ENCODE assay signal across 13 cellular contexts in genomic region chr15:41288464-41288863, GRCh38. TPM values are rescaled to one million over a fixed set of nuclear protein-coding genes. Genes with fewer than 3 reads are reported as not detected.
DNase-seq lines count a peak whose midpoint lies in the region; ATAC-seq lines count a peak whose summit lies in the region.
"Had no signal": no experiment of that assay in that cellular context is flagged by ENCODE, and none has a peak within 500 bp of the region (broad histone marks: within the 10 kb centered on the region; RNA-seq: fewer than 3 reads in every experiment).

No MANE protein-coding gene starts in this region.

- no peak for DNase-seq in activated naive CD4-positive, alpha-beta T cell treated with anti-CD3 and anti-CD28 coated beads, Interleukin-2, amount 10 ng/mL, durations not matched to agents 7 days and 5 days
- DNase-seq in activated naive CD4-positive, alpha-beta T cell (lab: John Stamatoyannopoulos, UW) = no peak
- DNase-seq in activated CD4-positive, alpha-beta memory T cell treated with anti-CD3 and anti-CD28 coated beads, Interleukin-2, amount 10 ng/mL, durations not matched to agents 7 days and 5 days = no peak
- DNase-seq in stimulated activated CD8-positive, alpha-beta memory T cell treated with anti-CD3 and anti-CD28 coated beads, Interleukin-4, amount 100 ng/mL, for 48 hours = peak; percentile 11
- no peak for DNase-seq in globus pallidus (ENCODE audit: low spot score)
- DNase-seq: kidney glomerular epithelial cell, NCI-H1417, NCI-H226, SK-N-SH had no signal

- CTCF ChIA-PET in activated naive CD4-positive, alpha-beta T cell treated with anti-CD3 and anti-CD28 coated beads, Interleukin-2, amount 10 ng/mL, durations not matched to agents 7 days and 5 days (lab: Charles Lee) = interaction anchor here (1.2 kb wide), 2 partner anchors 16 to 43 kb away, joined by 3 to 4 read pairs; no protein-coding TSS in a partner anchor
- CTCF ChIA-PET in activated CD4-positive, alpha-beta memory T cell treated with anti-CD3 and anti-CD28 coated beads, Interleukin-2, amount 10 ng/mL, durations not matched to agents 7 days and 5 days (lab: Charles Lee) = interaction anchor here (1.2 kb wide), 2 partner anchors 12 to 57 kb away, joined by 3 read pairs; partner anchors contain the start of gene CHP1

- peaks cover 58% of the 10 kb centered on the region for H3K36me3 Mint-ChIP-seq in activated naive CD4-positive, alpha-beta T cell treated with anti-CD3 and anti-CD28 coated beads, Interleukin-2, amount 10 ng/mL, durations not matched to agents 7 days and 5 days
- H3K36me3 Mint-ChIP-seq in activated CD4-positive, alpha-beta memory T cell treated with anti-CD3 and anti-CD28 coated beads, Interleukin-2, amount 10 ng/mL, durations not matched to agents 7 days and 5 days (ENCODE audit: low read depth) = peaks cover 66% of the 10 kb centered on the region

- no peak for ATAC-seq in GM19035 (IDR thresholded peaks at IDR 0.05; ENCODE audit: unreplicated experiment)

- H3K4me3 Mint-ChIP-seq in activated naive CD4-positive, alpha-beta T cell treated with anti-CD3 and anti-CD28 coated beads, Interleukin-2, amount 10 ng/mL, durations not matched to agents 7 days and 5 days = no peak overlapping the region
- H3K4me3 Mint-ChIP-seq in activated CD4-positive, alpha-beta memory T cell treated with anti-CD3 and anti-CD28 coated beads, Interleukin-2, amount 10 ng/mL, durations not matched to agents 7 days and 5 days = no peak overlapping the region
- H3K4me3 Mint-ChIP-seq: central memory CD8-positive, alpha-beta T cell had no signal

- H3K4me1 Mint-ChIP-seq in activated naive CD4-positive, alpha-beta T cell treated with anti-CD3 and anti-CD28 coated beads, Interleukin-2, amount 10 ng/mL, durations not matched to agents 7 days and 5 days = peaks cover 57% of the 10 kb centered on the region
- peaks cover 49% of the 10 kb centered on the region for H3K4me1 Mint-ChIP-seq in activated CD4-positive, alpha-beta memory T cell treated with anti-CD3 and anti-CD28 coated beads, Interleukin-2, amount 10 ng/mL, durations not matched to agents 7 days and 5 days

- peak overlapping the region; percentile 69 for H3K27ac Mint-ChIP-seq in activated naive CD4-positive, alpha-beta T cell treated with anti-CD3 and anti-CD28 coated beads, Interleukin-2, amount 10 ng/mL, durations not matched to agents 7 days and 5 days
- H3K27ac Mint-ChIP-seq in activated CD4-positive, alpha-beta memory T cell treated with anti-CD3 and anti-CD28 coated beads, Interleukin-2, amount 10 ng/mL, durations not matched to agents 7 days and 5 days = peak overlapping the region; percentile 47

- peaks cover 4% of the 10 kb centered on the region for H3K27me3 Mint-ChIP-seq in activated naive CD4-positive, alpha-beta T cell treated with anti-CD3 and anti-CD28 coated beads, Interleukin-2, amount 10 ng/mL, durations not matched to agents 7 days and 5 days
- no peaks in the 10 kb centered on the region for H3K27me3 Mint-ChIP-seq in activated CD4-positive, alpha-beta memory T cell treated with anti-CD3 and anti-CD28 coated beads, Interleukin-2, amount 10 ng/mL, durations not matched to agents 7 days and 5 days
- H3K27me3 Mint-ChIP-seq: central memory CD8-positive, alpha-beta T cell had no signal

- H3K9me3 Mint-ChIP-seq in activated naive CD4-positive, alpha-beta T cell treated with anti-CD3 and anti-CD28 coated beads, Interleukin-2, amount 10 ng/mL, durations not matched to agents 7 days and 5 days = no peaks in the 10 kb centered on the region
- no peaks in the 10 kb centered on the region for H3K9me3 Mint-ChIP-seq in activated CD4-positive, alpha-beta memory T cell treated with anti-CD3 and anti-CD28 coated beads, Interleukin-2, amount 10 ng/mL, durations not matched to agents 7 days and 5 days
- H3K9me3 Mint-ChIP-seq: central memory CD8-positive, alpha-beta T cell had no signal

- POLR2A ChIA-PET in activated CD4-positive, alpha-beta memory T cell treated with anti-CD3 and anti-CD28 coated beads, Interleukin-2, amount 10 ng/mL, durations not matched to agents 7 days and 5 days (lab: Charles Lee) = interaction anchor here (0.6 to 4.7 kb wide), 6 partner anchors 19 to 57 kb away, joined by 3 to 56 read pairs (median 4); partner anchors contain the start of genes CHP1, EXD1, NUSAP1 and OIP5

RNA-seq across cellular contexts. Expression of gene OIP5, which starts 43.9 kb away (rescaled TPM):
- 10 to 100 TPM; 15.2 to 15.4 TPM for total RNA-seq in activated CD4-positive, alpha-beta memory T cell treated with anti-CD3 and anti-CD28 coated beads, Interleukin-2, amount 10 ng/mL, durations not matched to agents 7 days and 5 days

RNA-seq across cellular contexts. Expression of gene NUSAP1, which starts 44.2 kb away (rescaled TPM):
- 100 to 1,000 TPM; 243 to 251 TPM for total RNA-seq in activated CD4-positive, alpha-beta memory T cell treated with anti-CD3 and anti-CD28 coated beads, Interleukin-2, amount 10 ng/mL, durations not matched to agents 7 days and 5 days

RNA-seq across cellular contexts. Expression of gene CHP1, which starts 57.4 kb away (rescaled TPM):
- total RNA-seq in activated CD4-positive, alpha-beta memory T cell treated with anti-CD3 and anti-CD28 coated beads, Interleukin-2, amount 10 ng/mL, durations not matched to agents 7 days and 5 days = 10 to 100 TPM; 60.1 to 68.9 TPM

RNA-seq across cellular contexts. Expression of gene EXD1, which starts 57.9 kb away (rescaled TPM):
- total RNA-seq in activated CD4-positive, alpha-beta memory T cell treated with anti-CD3 and anti-CD28 coated beads, Interleukin-2, amount 10 ng/mL, durations not matched to agents 7 days and 5 days = not detected
- total RNA-seq: Daoy, posterior vena cava had no signal
